ENCODE assay signal across 23 cellular contexts in the genomic region with DNA sequence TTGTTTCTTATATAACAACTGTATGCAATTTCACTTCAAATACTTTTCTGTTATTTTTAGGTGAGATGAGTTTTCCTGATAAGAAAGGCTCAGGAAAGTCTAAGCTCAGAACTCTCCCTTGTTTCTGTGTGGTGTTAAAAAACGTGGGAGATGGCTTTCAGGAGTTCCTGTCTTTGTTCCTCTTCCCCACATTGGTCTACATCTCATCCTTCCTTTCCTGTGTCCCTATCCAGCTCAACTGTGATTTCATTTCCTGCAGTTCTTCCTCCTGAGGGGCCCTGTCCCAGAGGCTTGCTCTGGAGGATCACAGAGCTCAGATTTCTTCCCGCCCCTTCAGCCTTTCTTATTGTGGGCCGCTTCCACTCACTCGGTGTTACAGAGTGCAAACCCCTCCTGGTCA. TPM values are rescaled to one million over a fixed set of nuclear protein-coding genes. Genes with fewer than 3 reads are reported as not detected.
DNase-seq lines count a peak whose midpoint lies in the region; ATAC-seq and TF ChIP-seq lines count a peak whose summit lies in the region.
"Had no signal": no experiment of that assay in that cellular context is flagged by ENCODE, and none has a peak within 500 bp of the region (broad histone marks: within the 10 kb centered on the region; RNA-seq: fewer than 3 reads in every experiment).

No MANE protein-coding gene starts in this region.

- H3K4me2 ChIP-seq in BLaER1 = no peak overlapping the region

- H3K36me3 Mint-ChIP-seq in T-helper 2 cell treated with Interferon-gamma antibody and Interleukin-4, amounts not matched to agents 5 μg/mL and 100 μg/mL, for 36 hours (ENCODE audit: low read depth) = peaks cover 65% of the 10 kb centered on the region
- H3K36me3 Mint-ChIP-seq in activated T-helper 17 cell treated with anti-CD3 and anti-CD28 coated beads, Interleukin-2, amount 50 U/mL, for 72 hours (ENCODE audit: low read depth) = peaks cover 99% of the 10 kb centered on the region

- H3K9me3 ChIP-seq in BLaER1 = no peaks in the 10 kb centered on the region
- no peaks in the 10 kb centered on the region for H3K9me3 ChIP-seq in right lobe of liver
- H3K9me3 ChIP-seq: breast epithelium had no signal

- no peaks in the 10 kb centered on the region for H3K9me3 Mint-ChIP-seq in T-helper 2 cell treated with Interferon-gamma antibody and Interleukin-4, amounts not matched to agents 5 μg/mL and 100 μg/mL, for 36 hours
- no peaks in the 10 kb centered on the region for H3K9me3 Mint-ChIP-seq in activated T-helper 17 cell treated with anti-CD3 and anti-CD28 coated beads, Interleukin-2, amount 50 U/mL, for 72 hours
- H3K9me3 Mint-ChIP-seq: activated naive CD8-positive, alpha-beta T cell treated with anti-CD3 and anti-CD28 coated beads, Interleukin-2, amount 10 ng/mL, durations not matched to agents 7 days and 5 days; T-helper 1 cell treated with Interleukin-12 subunit alpha and Interleukin-12 subunit beta and Interleukin-4 antibody, amounts not matched to agents 30 μg/mL and 1 μg/mL, for 36 hours; WTC11 had no signal

- no peak for TF ChIP-seq POLR2A in right lobe of liver (IDR thresholded peaks at IDR 0.05)

- no peak overlapping the region for H3K4me3 Mint-ChIP-seq in T-helper 2 cell treated with Interferon-gamma antibody and Interleukin-4, amounts not matched to agents 5 μg/mL and 100 μg/mL, for 36 hours
- no peak overlapping the region for H3K4me3 Mint-ChIP-seq in activated T-helper 17 cell treated with anti-CD3 and anti-CD28 coated beads, Interleukin-2, amount 50 U/mL, for 72 hours
- H3K4me3 Mint-ChIP-seq: activated naive CD8-positive, alpha-beta T cell treated with anti-CD3 and anti-CD28 coated beads, Interleukin-2, amount 10 ng/mL, durations not matched to agents 7 days and 5 days; T-helper 1 cell treated with Interleukin-12 subunit alpha and Interleukin-12 subunit beta and Interleukin-4 antibody, amounts not matched to agents 30 μg/mL and 1 μg/mL, for 36 hours; WTC11 had no signal

- no peaks in the 10 kb centered on the region for H3K27me3 Mint-ChIP-seq in T-helper 2 cell treated with Interferon-gamma antibody and Interleukin-4, amounts not matched to agents 5 μg/mL and 100 μg/mL, for 36 hours (ENCODE audit: low read depth)
- no peaks in the 10 kb centered on the region for H3K27me3 Mint-ChIP-seq in activated T-helper 17 cell treated with anti-CD3 and anti-CD28 coated beads, Interleukin-2, amount 50 U/mL, for 72 hours
- H3K27me3 Mint-ChIP-seq: activated naive CD8-positive, alpha-beta T cell treated with anti-CD3 and anti-CD28 coated beads, Interleukin-2, amount 10 ng/mL, durations not matched to agents 7 days and 5 days had no signal

- H3K4me1 ChIP-seq in BLaER1 (peaks cover 11% of the 10 kb centered on the region), right lobe of liver (no peaks in the 10 kb centered on the region)
- H3K4me1 ChIP-seq: breast epithelium had no signal

- intact Hi-C loops in right lobe of liver (cut with DNase I) = no loop called here

- peaks cover 47% of the 10 kb centered on the region for H4K20me1 ChIP-seq in BLaER1

- H3K4me3 ChIP-seq in BLaER1 (no peak overlapping the region), right lobe of liver (no peak overlapping the region)
- H3K4me3 ChIP-seq: breast epithelium had no signal

- TF ChIP-seq CTCF in right lobe of liver (IDR thresholded peaks at IDR 0.05) = no peak

- 62% methylated on average over 4 of the region's 4 CpGs for WGBS in right lobe of liver (ENCODE audit: insufficient coverage, low coverage, low lambda C conversion rate, missing lambda C conversion rate)

- ATAC-seq in activated T-helper 17 cell treated with anti-CD3 and anti-CD28 coated beads, Interleukin-2, amount 50 U/mL, for 72 hours (replicated peaks) = no peak
- ATAC-seq in right lobe of liver (peak; percentile 44 to 76 (median 64)), HG03039 (IDR thresholded peaks at IDR 0.05; ENCODE audit: unreplicated experiment) (no peak)
- ATAC-seq: left colon, WTC11 had no signal

- peak overlapping the region; percentile 48; the same call in 1 of the 2 replicates for H3K9ac ChIP-seq in BLaER1

- peaks cover 4% of the 10 kb centered on the region for H3K4me1 Mint-ChIP-seq in T-helper 2 cell treated with Interferon-gamma antibody and Interleukin-4, amounts not matched to agents 5 μg/mL and 100 μg/mL, for 36 hours (ENCODE audit: low read depth)
- H3K4me1 Mint-ChIP-seq in activated T-helper 17 cell treated with anti-CD3 and anti-CD28 coated beads, Interleukin-2, amount 50 U/mL, for 72 hours = peaks cover 5% of the 10 kb centered on the region
- H3K4me1 Mint-ChIP-seq: activated naive CD8-positive, alpha-beta T cell treated with anti-CD3 and anti-CD28 coated beads, Interleukin-2, amount 10 ng/mL, durations not matched to agents 7 days and 5 days; WTC11 had no signal

- H3K27ac ChIP-seq in BLaER1 (peak overlapping the region; percentile 27; the same call in 1 of the 2 replicates), right lobe of liver (no peak overlapping the region)
- H3K27ac ChIP-seq: breast epithelium had no signal

- H3K27ac Mint-ChIP-seq in T-helper 2 cell treated with Interferon-gamma antibody and Interleukin-4, amounts not matched to agents 5 μg/mL and 100 μg/mL, for 36 hours = peak overlapping the region; percentile 46
- peak overlapping the region; percentile 66 for H3K27ac Mint-ChIP-seq in activated T-helper 17 cell treated with anti-CD3 and anti-CD28 coated beads, Interleukin-2, amount 50 U/mL, for 72 hours
- H3K27ac Mint-ChIP-seq: activated naive CD8-positive, alpha-beta T cell treated with anti-CD3 and anti-CD28 coated beads, Interleukin-2, amount 10 ng/mL, durations not matched to agents 7 days and 5 days; T-helper 1 cell treated with Interleukin-12 subunit alpha and Interleukin-12 subunit beta and Interleukin-4 antibody, amounts not matched to agents 30 μg/mL and 1 μg/mL, for 36 hours had no signal

- H3K27me3 ChIP-seq in BLaER1 = no peaks in the 10 kb centered on the region
- no peaks in the 10 kb centered on the region for H3K27me3 ChIP-seq in right lobe of liver
- H3K27me3 ChIP-seq: breast epithelium had no signal

- no peak for DNase-seq in T-helper 2 cell treated with Interferon-gamma antibody and Interleukin-4, amounts not matched to agents 5 μg/mL and 100 μg/mL, for 36 hours (ENCODE audit: low spot score)
- no peak for DNase-seq in T-helper 2 cell
- no peak for DNase-seq in right lobe of liver
- no peak for DNase-seq in NAMALWA (ENCODE audit: low spot score)
- no peak for DNase-seq in DMS114 treated with DMSO at 0.1 percent for 48 hours (lab: John Stamatoyannopoulos, UW; ENCODE audit: unreplicated experiment)
- DNase-seq: activated CD8-positive, alpha-beta memory T cell treated with anti-CD3 and anti-CD28 coated beads, Interleukin-2, amount 50 U/mL, for 4 hours; activated naive CD8-positive, alpha-beta T cell treated with anti-CD3 and anti-CD28 coated beads, Interleukin-2, amount 10 ng/mL, durations not matched to agents 7 days and 5 days; hippocampal formation; left colon; NCI-H1105 treated with DMSO at 0.1 percent for 48 hours; NCI-H2107; NCI-H524; posterior cingulate gyrus; stimulated activated naive CD4-positive, alpha-beta T cell had no signal

- H3K36me3 ChIP-seq in BLaER1 (peaks cover 100% of the 10 kb centered on the region), right lobe of liver (peaks cover 5 to 91% (median 34%) of the 10 kb centered on the region in 4 donors)

RNA-seq across cellular contexts. Expression of a gene that starts 11.2 kb away (rescaled TPM):
- total RNA-seq in activated T-helper 17 cell treated with anti-CD3 and anti-CD28 coated beads, Interleukin-2, amount 50 U/mL, for 72 hours = 100 to 1,000 TPM in 1 of 2 donors, 10 to 100 TPM in 1; 69.5 to 104 TPM
- total RNA-seq in right lobe of liver = 10 to 100 TPM; 49.1 to 74.7 (median 64.4) TPM

RNA-seq across cellular contexts. Expression of a gene that starts 17.0 kb away (rescaled TPM):
- total RNA-seq in activated T-helper 17 cell treated with anti-CD3 and anti-CD28 coated beads, Interleukin-2, amount 50 U/mL, for 72 hours = under 1 TPM; 0.34 to 0.58 TPM
- total RNA-seq in right lobe of liver = under 1 TPM in 2 of 6 experiments, not detected in 4; 0.32 to 0.43 TPM
- total RNA-seq: H4, LHCN-M2, myocyte had no signal

Comparison
In these comparisons a context has a peak if more than half of its experiments do, and no peak if none do; other contexts are left out.
1. ATAC-seq: peak in right lobe of liver (4 of 4); none in activated T-helper 17 cell treated with anti-CD3 and anti-CD28 coated beads, Interleukin-2, amount 50 U/mL, for 72 hours (single experiment) and HG03039 (single experiment).